In the genomic region with DNA sequence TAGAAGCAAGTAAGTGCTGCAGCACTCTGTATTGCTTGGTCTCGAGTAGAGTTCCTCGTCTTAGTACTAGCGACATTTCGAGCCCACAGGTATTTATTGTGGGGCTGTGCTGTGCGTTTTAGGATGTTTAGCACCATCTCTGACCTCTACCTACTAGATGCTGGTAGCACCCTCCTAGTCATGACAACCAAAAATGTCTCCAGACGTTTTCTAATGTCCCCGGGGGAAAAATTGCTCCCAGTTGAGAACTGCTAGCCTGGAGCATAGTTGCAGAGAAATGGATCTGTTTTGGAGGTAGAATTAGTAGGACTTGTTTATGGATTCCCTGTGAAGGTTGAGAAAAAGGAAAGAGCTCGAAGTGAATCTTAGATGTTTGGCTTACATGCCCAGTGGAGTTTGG, we compare ENCODE assay signal across 15 cellular contexts.
DNase-seq lines count a peak whose midpoint lies in the region; ATAC-seq and TF ChIP-seq lines count a peak whose summit lies in the region.
"Had no signal": no experiment of that assay in that cellular context is flagged by ENCODE, and none has a peak within 500 bp of the region (broad histone marks: within the 10 kb centered on the region; RNA-seq: fewer than 3 reads in every experiment).

No MANE protein-coding gene starts in this region.

- H3K9me3 Mint-ChIP-seq in nephron progenitor cell, result peaks cover 12% of the 10 kb centered on the region
- H3K9me3 Mint-ChIP-seq: CD4-positive, alpha-beta memory T cell had no signal

- peak overlapping the region; percentile 43; the same call in 1 of the 2 replicates for H3K4ac ChIP-seq in IMR-90 (ENCODE audit: low read depth, low read length)

- ATAC-seq in IMR-90 (ENCODE audit: low read depth), result no peak
- no peak for ATAC-seq in HG02884 (IDR thresholded peaks at IDR 0.05; ENCODE audit: unreplicated experiment)
- no peak for ATAC-seq in HG03108 (IDR thresholded peaks at IDR 0.05; ENCODE audit: unreplicated experiment)
- ATAC-seq: A549, HCT116 had no signal

- CTCF ChIA-PET in IMR-90 (lab: Yijun Ruan, JAX), result no interaction called here

- H2BK15ac ChIP-seq in IMR-90 (ENCODE audit: low read depth, low read length), result 0 out of 3 replicates have a peak overlapping the region, but pooled peaks have one; percentile 51

- no peak for TF ChIP-seq POLR2A in IMR-90 (IDR thresholded peaks at IDR 0.05; ENCODE audit: low read depth, low read length)

- peaks cover 3% of the 10 kb centered on the region for H3K27me3 Mint-ChIP-seq in nephron progenitor cell (ENCODE audit: low read depth, poor library complexity)

- H3K9me3 ChIP-seq in IMR-90 (ENCODE audit: control insufficient read depth, insufficient read depth, low read length) (no peaks in the 10 kb centered on the region), adipocyte (ENCODE audit: control insufficient read depth, low read length) (no peaks in the 10 kb centered on the region), subcutaneous abdominal adipose tissue (ENCODE audit: control insufficient read depth in 5 of 5, low read length in 5 of 5) (no peaks in the 10 kb centered on the region)
- H3K9me3 ChIP-seq: A549, BE2C had no signal

- intact Hi-C loops in IMR-90 (cut with micrococcal nuclease), result loop anchor here (5.0 kb wide), 1 partner anchor 38 kb away; no protein-coding TSS in a partner anchor

- peak overlapping the region; percentile 46; the same call in 1 of the 2 replicates for H4K5ac ChIP-seq in IMR-90 (ENCODE audit: low read depth, low read length)

- peak overlapping the region in 1 of 2 experiments; percentile 34; a peak in 1 of 4 replicates for H4K8ac ChIP-seq in IMR-90 (ENCODE audit: low read depth in 2 of 2, low read length in 2 of 2)

- DNase-seq in IMR-90 (no peak), adipocyte (ENCODE audit: low read depth) (no peak), nephron progenitor cell (no peak), globus pallidus (ENCODE audit: low spot score) (no peak)
- DNase-seq in stimulated activated CD4-positive, alpha-beta T cell treated with anti-CD3 and anti-CD28 coated beads, Interleukin-1b, Interleukin-23, amount 100 ng/mL, for 48 hours, result no peak
- DNase-seq: BE2C; CD4-positive, alpha-beta memory T cell; DMS53; GF-D8 had no signal

- H3K4me3 ChIP-seq in IMR-90 (ENCODE audit: insufficient read depth, low read depth, low read length) (no peak overlapping the region), adipocyte (ENCODE audit: low read length) (peak overlapping the region; percentile 33), subcutaneous abdominal adipose tissue (ENCODE audit: low read depth in 1 of 5, low read length in 5 of 5) (peak overlapping the region in 1 of 5 donors; percentile 6)
- H3K4me3 ChIP-seq: A549 had no signal

- 96% methylated on average over 3 of the region's 8 CpGs; no CpG with 5 or more reads in 1 of the 2 experiments for WGBS in IMR-90 (ENCODE audit: extremely low coverage in 2 of 2, insufficient read length in 1 of 2), 2 experiments

- peak overlapping the region; percentile 71; the same call in 1 of the 2 replicates for H4K91ac ChIP-seq in IMR-90 (ENCODE audit: insufficient read depth, low read depth, low read length)

- POLR2A ChIA-PET in IMR-90 (lab: Charles Lee; ENCODE audit: unreplicated experiment), result interaction anchor here (0.6 kb wide), 2 partner anchors 15 to 275 kb away, joined by 3 to 8 read pairs; no protein-coding TSS in a partner anchor

- H3K4me1 Mint-ChIP-seq in nephron progenitor cell, result peaks cover 33% of the 10 kb centered on the region
- H3K4me1 Mint-ChIP-seq: CD4-positive, alpha-beta memory T cell had no signal

- H4K20me1 ChIP-seq in IMR-90 (ENCODE audit: insufficient read depth, low read length), result no peaks in the 10 kb centered on the region

- H3K27ac ChIP-seq in IMR-90 (ENCODE audit: insufficient read depth, low read length), result no peak overlapping the region
- peak overlapping the region; percentile 73 for H3K27ac ChIP-seq in subcutaneous abdominal adipose tissue (ENCODE audit: low read depth, low read length)
- H3K27ac ChIP-seq: A549, C4-2B had no signal

- H3K27ac Mint-ChIP-seq in nephron progenitor cell, result peak overlapping the region; percentile 18
- H3K27ac Mint-ChIP-seq: CD4-positive, alpha-beta memory T cell had no signal

- H2AFZ ChIP-seq in IMR-90 (replicated peaks; ENCODE audit: low read length, poor library complexity), result no peak overlapping the region

- H3K9me1 ChIP-seq in IMR-90 (ENCODE audit: insufficient read depth, low read length), result no peaks in the 10 kb centered on the region

- H3K36me3 ChIP-seq in IMR-90 (ENCODE audit: control insufficient read depth, insufficient read depth, low read length) (no peaks in the 10 kb centered on the region), adipocyte (ENCODE audit: control insufficient read depth, insufficient read depth, low read length, severe bottlenecking) (no peaks in the 10 kb centered on the region), subcutaneous abdominal adipose tissue (ENCODE audit: control insufficient read depth in 5 of 5, insufficient read depth in 5 of 5, low read length in 5 of 5) (no peaks in the 10 kb centered on the region)
- H3K36me3 ChIP-seq: BE2C had no signal

- H3K27me3 ChIP-seq in IMR-90 (ENCODE audit: control insufficient read depth, insufficient read depth, low read length), result no peaks in the 10 kb centered on the region
- H3K27me3 ChIP-seq in adipocyte (replicated peaks; ENCODE audit: control insufficient read depth, insufficient read depth, low read length), result no peaks in the 10 kb centered on the region
- no peaks in the 10 kb centered on the region for H3K27me3 ChIP-seq in subcutaneous abdominal adipose tissue (ENCODE audit: control insufficient read depth in 5 of 5, insufficient read depth in 4 of 5, low read length in 5 of 5)
- H3K27me3 ChIP-seq: BE2C had no signal

- no peak for TF ChIP-seq RAD21 in IMR-90 (IDR thresholded peaks at IDR 0.05; ENCODE audit: low read length)

- H3K14ac ChIP-seq in IMR-90 (replicated peaks; ENCODE audit: low read depth, low read length), result 0 out of 2 replicates have a peak overlapping the region, but pooled peaks have one; percentile 40

- peaks cover 36% of the 10 kb centered on the region for H3K36me3 Mint-ChIP-seq in nephron progenitor cell (ENCODE audit: low read depth)
- H3K36me3 Mint-ChIP-seq: CD4-positive, alpha-beta memory T cell had no signal

- in situ Hi-C loops in IMR-90 (cut with MboI; ENCODE audit: low sequenced_read_pairs), result no loop called here

- H2BK5ac ChIP-seq in IMR-90 (ENCODE audit: low read depth, low read length, poor library complexity, severe bottlenecking), result peak overlapping the region; percentile 31

- H3K4me1 ChIP-seq in IMR-90 (ENCODE audit: control insufficient read depth, insufficient read depth, low read length) (peaks cover 2% of the 10 kb centered on the region), adipocyte (ENCODE audit: control insufficient read depth, insufficient read depth, low read length) (peaks cover 36% of the 10 kb centered on the region), subcutaneous abdominal adipose tissue (ENCODE audit: control insufficient read depth in 5 of 5, insufficient read depth in 5 of 5, low read length in 5 of 5) (peaks cover 0 to 41% (median 12%) of the 10 kb centered on the region in 5 donors)
- H3K4me1 ChIP-seq: A549, BE2C had no signal

- no TSS peak for BruUV-seq in IMR-90 (replicated peaks; lab: Mats Ljungman, UMichigan)

- peaks cover 10 to 15% of the 10 kb centered on the region in 2 experiments; a peak in 1 of 4 replicates for H3K79me1 ChIP-seq in IMR-90 (ENCODE audit: low read depth in 1 of 2, low read length in 2 of 2)

- H3K9ac ChIP-seq in IMR-90 (ENCODE audit: low read depth, low read length), result no peak overlapping the region
- H3K9ac ChIP-seq in adipocyte (ENCODE audit: low read length), result no peak overlapping the region
- H3K9ac ChIP-seq in subcutaneous abdominal adipose tissue (ENCODE audit: low read length in 5 of 5), result no peak overlapping the region

- no peak overlapping the region for H3K18ac ChIP-seq in IMR-90 (ENCODE audit: low read depth, low read length)

- peak overlapping the region; percentile 55 for H2AK5ac ChIP-seq in IMR-90 (ENCODE audit: low read depth, low read length)

- TF ChIP-seq CTCF in IMR-90 (conservative IDR thresholded peaks at IDR 0.05; ENCODE audit: low read depth, low read length), result no peak
- TF ChIP-seq CTCF in nephron progenitor cell (IDR thresholded peaks at IDR 0.05), result no peak

- dilution Hi-C loops in IMR-90 (cut with HindIII; ENCODE audit: low sequenced_read_pairs, unreplicated experiment), result no loop called here

- peak overlapping the region; percentile 36; the same call in 1 of the 2 replicates for H2BK20ac ChIP-seq in IMR-90 (ENCODE audit: low read depth, low read length)

- no peak overlapping the region for H3K56ac ChIP-seq in IMR-90 (ENCODE audit: extremely low read depth, insufficient read depth, low read length)

- H3K4me3 Mint-ChIP-seq in nephron progenitor cell, result no peak overlapping the region
- H3K4me3 Mint-ChIP-seq: CD4-positive, alpha-beta memory T cell had no signal

- 0 out of 2 replicates have a peak overlapping the region, but pooled peaks have one; percentile 39 for H3K23ac ChIP-seq in IMR-90 (ENCODE audit: low read depth, low read length)

- no peak overlapping the region for H2BK120ac ChIP-seq in IMR-90 (ENCODE audit: low read depth, low read length)

- H2AK9ac ChIP-seq in IMR-90 (replicated peaks; ENCODE audit: low read depth, low read length, poor library complexity), result no peak overlapping the region

- H3K4me2 ChIP-seq in IMR-90 (ENCODE audit: low read depth, low read length), result no peak overlapping the region
- H3K4me2 ChIP-seq: A549 had no signal

TF ChIP-seq in IMR-90, 13 proteins besides CTCF, POLR2A, EP300 and RAD21 (continues in another document):
- TF ChIP-seq FOS (IDR thresholded peaks at IDR 0.05; ENCODE audit: low read depth, low read length) (no peak), CEBPB (IDR thresholded peaks at IDR 0.05; ENCODE audit: low read depth, low read length) (no peak), MXI1 (IDR thresholded peaks at IDR 0.05; ENCODE audit: borderline replicate concordance, low read depth, low read length) (no peak), SMC3 (IDR thresholded peaks at IDR 0.05; ENCODE audit: low read depth, low read length) (no peak), CHD1 (IDR thresholded peaks at IDR 0.05; ENCODE audit: low read depth, low read length) (no peak), RFX5 (IDR thresholded peaks at IDR 0.05; ENCODE audit: low read depth, low read length) (no peak), MAZ (IDR thresholded peaks at IDR 0.05; ENCODE audit: borderline replicate concordance, low read depth, low read length) (no peak), MAFK (IDR thresholded peaks at IDR 0.05; ENCODE audit: low read depth, low read length) (no peak), BHLHE40 (IDR thresholded peaks at IDR 0.05; ENCODE audit: low read depth, low read length) (no peak)
- TF ChIP-seq, protein P1, sequence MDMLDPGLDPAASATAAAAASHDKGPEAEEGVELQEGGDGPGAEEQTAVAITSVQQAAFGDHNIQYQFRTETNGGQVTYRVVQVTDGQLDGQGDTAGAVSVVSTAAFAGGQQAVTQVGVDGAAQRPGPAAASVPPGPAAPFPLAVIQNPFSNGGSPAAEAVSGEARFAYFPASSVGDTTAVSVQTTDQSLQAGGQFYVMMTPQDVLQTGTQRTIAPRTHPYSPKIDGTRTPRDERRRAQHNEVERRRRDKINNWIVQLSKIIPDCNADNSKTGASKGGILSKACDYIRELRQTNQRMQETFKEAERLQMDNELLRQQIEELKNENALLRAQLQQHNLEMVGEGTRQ (IDR thresholded peaks at IDR 0.05; ENCODE audit: low read depth, low read length), result no peak
